Comparison of ENCODE assay signal across 8 cellular contexts in genomic region chr12:55715833-55716581, GRCh38. TPM values are rescaled to one million over a fixed set of nuclear protein-coding genes. Genes with fewer than 3 reads are reported as not detected.
A peak's percentile ranks its signal among the peaks of the same experiment; 100 is the strongest.
DNase-seq lines count a peak whose midpoint lies in the region; TF ChIP-seq lines count a peak whose summit lies in the region.

Gene BLOC1S1, plus strand, starts transcription at chr12:55716046. Its CDS starts 6 bp downstream, at chr12:55716052.

- H3K56ac ChIP-seq in H9 (ENCODE audit: insufficient read length, low read depth, low read length) = no peak within 1 kb of the TSS

- peak; percentile 96 for DNase-seq in H9
- peak; percentile 97 for DNase-seq in MG63
- DNase-seq in SHP77 (lab: John Stamatoyannopoulos, UW) = peak; percentile 90 to 93
- peak; percentile 87 for DNase-seq in activated effector memory CD4-positive, alpha-beta T cell treated with Interleukin-2 at 50 U/mL for 16 hours
- DNase-seq in fibroblast of pulmonary artery (ENCODE audit: low read depth) = peak; percentile 94

- peak within 1 kb of the TSS; percentile 90 to 91 for H3K4me3 Mint-ChIP-seq in H9
- H3K4me3 Mint-ChIP-seq in nephron = peak within 1 kb of the TSS; percentile 89 to 94 (median 92)
- H3K4me3 Mint-ChIP-seq in stimulated activated naive CD8-positive, alpha-beta T cell treated with anti-CD3 and anti-CD28 coated beads, Interleukin-15, Interleukin-2, amounts not matched to agents 100 ng/mL and 50 ng/mL, for 24 hours = peak within 1 kb of the TSS; percentile 90

- no peak within 1 kb of the TSS for H4K5ac ChIP-seq in H9 (ENCODE audit: insufficient read length, low read depth, low read length)

- H2BK5ac ChIP-seq in H9 (ENCODE audit: insufficient read length, low read length) = no peak within 1 kb of the TSS

- H3K4me3 ChIP-seq in MG63 (peak within 1 kb of the TSS; percentile 53), fibroblast of pulmonary artery (replicated peaks; ENCODE audit: low read depth, low read length) (peak within 1 kb of the TSS; percentile 73)

- H3K27ac ChIP-seq in H9 (ENCODE audit: insufficient read length, low read depth, low read length) = no peak within 1 kb of the TSS

- no peaks in the 10 kb centered on the region for H3K79me1 ChIP-seq in H9 (ENCODE audit: insufficient read depth, low read depth, low read length, poor library complexity, severe bottlenecking)

- H3K4ac ChIP-seq in H9 (ENCODE audit: low read depth, low read length) = no peak within 1 kb of the TSS

- no peak within 1 kb of the TSS for H4K91ac ChIP-seq in H9 (ENCODE audit: insufficient read length, low read depth, low read length)

- H2BK15ac ChIP-seq in H9 (ENCODE audit: low read depth, low read length) = no peak within 1 kb of the TSS

- H3K27ac Mint-ChIP-seq in H9 = peak within 1 kb of the TSS; percentile 70 to 96 (median 95); a peak in 6 of 7 replicates
- peak within 1 kb of the TSS; percentile 91 to 93 (median 92) for H3K27ac Mint-ChIP-seq in nephron
- H3K27ac Mint-ChIP-seq in stimulated activated naive CD8-positive, alpha-beta T cell treated with anti-CD3 and anti-CD28 coated beads, Interleukin-15, Interleukin-2, amounts not matched to agents 100 ng/mL and 50 ng/mL, for 24 hours = peak within 1 kb of the TSS; percentile 94

- H3K4me1 Mint-ChIP-seq in H9 (peaks cover 35 to 41% of the 10 kb centered on the region in 2 experiments), nephron (peaks cover 72% of the 10 kb centered on the region)
- peaks cover 36% of the 10 kb centered on the region for H3K4me1 Mint-ChIP-seq in stimulated activated naive CD8-positive, alpha-beta T cell treated with anti-CD3 and anti-CD28 coated beads, Interleukin-15, Interleukin-2, amounts not matched to agents 100 ng/mL and 50 ng/mL, for 24 hours (ENCODE audit: low read depth)

- H3K4me1 ChIP-seq in ES-I3 (ENCODE audit: insufficient read depth, low read length) (peaks cover 31% of the 10 kb centered on the region), H9 (ENCODE audit: insufficient read depth, low read length) (peaks cover 13% of the 10 kb centered on the region; the same call in 1 of the 2 replicates)

- peaks cover 9% of the 10 kb centered on the region for H3K23me2 ChIP-seq in H9 (ENCODE audit: insufficient read length, low read depth, low read length, poor library complexity, severe bottlenecking)

- H4K20me1 ChIP-seq in H9 (ENCODE audit: control insufficient read depth, insufficient read depth, insufficient read length) = no peaks in the 10 kb centered on the region

- no peak within 1 kb of the TSS for H2BK120ac ChIP-seq in H9 (ENCODE audit: low read depth, low read length, poor library complexity, severe bottlenecking)

- no peaks in the 10 kb centered on the region for H3K36me3 ChIP-seq in ES-I3 (ENCODE audit: insufficient read depth, low read length)
- H3K36me3 ChIP-seq in MG63 = no peaks in the 10 kb centered on the region

- H3K27me3 Mint-ChIP-seq in H9 (ENCODE audit: low read depth) (peaks cover 21% of the 10 kb centered on the region), nephron (ENCODE audit: low read depth) (peaks cover 5% of the 10 kb centered on the region)
- H3K27me3 Mint-ChIP-seq in stimulated activated naive CD8-positive, alpha-beta T cell treated with anti-CD3 and anti-CD28 coated beads, Interleukin-15, Interleukin-2, amounts not matched to agents 100 ng/mL and 50 ng/mL, for 24 hours = no peaks in the 10 kb centered on the region

- H3K18ac ChIP-seq in H9 (ENCODE audit: insufficient read length, low read depth, low read length) = no peak within 1 kb of the TSS

- peak within 1 kb of the TSS; percentile 71 for H3K4me2 ChIP-seq in H9 (ENCODE audit: insufficient read depth, insufficient read length, low read length)

- no peak within 1 kb of the TSS for H2AK5ac ChIP-seq in H9 (ENCODE audit: insufficient read length, low read length)

- H3K79me2 ChIP-seq in H9 (ENCODE audit: insufficient read depth, low read length) = no peaks in the 10 kb centered on the region

- peaks cover 0 to 3% of the 10 kb centered on the region in 2 experiments; a peak in 3 of 5 replicates for H3K9me3 Mint-ChIP-seq in H9
- no peaks in the 10 kb centered on the region for H3K9me3 Mint-ChIP-seq in nephron
- H3K9me3 Mint-ChIP-seq in stimulated activated naive CD8-positive, alpha-beta T cell treated with anti-CD3 and anti-CD28 coated beads, Interleukin-15, Interleukin-2, amounts not matched to agents 100 ng/mL and 50 ng/mL, for 24 hours = no peaks in the 10 kb centered on the region

- H3K9ac ChIP-seq in ES-I3 (ENCODE audit: low read depth, low read length) (peak within 1 kb of the TSS; percentile 86), H9 (ENCODE audit: extremely low read depth, insufficient read length, low read length) (peak within 1 kb of the TSS; percentile 61)

- TF ChIP-seq CTCF in H9 (conservative IDR thresholded peaks at IDR 0.05) (no peak), fibroblast of pulmonary artery (IDR thresholded peaks at IDR 0.05; ENCODE audit: low read length, missing control alignments) (no peak), nephron (IDR thresholded peaks at IDR 0.05; ENCODE audit: unreplicated experiment in 3 of 3) (no peak)

- H3K9me3 ChIP-seq in ES-I3 (ENCODE audit: control insufficient read depth, insufficient read depth, low read length) (no peaks in the 10 kb centered on the region), H9 (ENCODE audit: control insufficient read depth, low read depth, low read length) (no peaks in the 10 kb centered on the region), MG63 (no peaks in the 10 kb centered on the region)

- H3K23ac ChIP-seq in H9 (ENCODE audit: insufficient read length, low read depth, low read length) = no peak within 1 kb of the TSS

- H3K27me3 ChIP-seq in H9 (ENCODE audit: insufficient read depth, low read length) = no peaks in the 10 kb centered on the region; the same call in 1 of the 2 replicates
- H3K27me3 ChIP-seq in MG63 = no peaks in the 10 kb centered on the region

- no peak within 1 kb of the TSS for H3K14ac ChIP-seq in H9 (ENCODE audit: insufficient read depth, low read length)

- H2BK20ac ChIP-seq in H9 (ENCODE audit: low read depth, low read length, poor library complexity, severe bottlenecking) = no peak within 1 kb of the TSS

- H3T11ph ChIP-seq in H9 (ENCODE audit: low read length) = no peak within 1 kb of the TSS

- H3K36me3 Mint-ChIP-seq in H9 (ENCODE audit: insufficient read depth in 1 of 3, low read depth in 3 of 3) = peaks cover 0 to 8% (median 0%) of the 10 kb centered on the region in 3 experiments; a peak in 2 of 7 replicates
- H3K36me3 Mint-ChIP-seq in nephron (ENCODE audit: low read depth) = no peaks in the 10 kb centered on the region
- H3K36me3 Mint-ChIP-seq in stimulated activated naive CD8-positive, alpha-beta T cell treated with anti-CD3 and anti-CD28 coated beads, Interleukin-15, Interleukin-2, amounts not matched to agents 100 ng/mL and 50 ng/mL, for 24 hours (ENCODE audit: low read depth) = peaks cover 12% of the 10 kb centered on the region

- H4K8ac ChIP-seq in H9 (replicated peaks; ENCODE audit: insufficient read length, low read depth, low read length) = no peak within 1 kb of the TSS

- WGBS in H9 (ENCODE audit: extremely low coverage, insufficient read length, low lambda C conversion rate) = no CpG with 5 or more reads among the region's 42 CpGs

- H2AFZ ChIP-seq in H9 (ENCODE audit: low read length) = no peak within 1 kb of the TSS

- no peak within 1 kb of the TSS for H2BK12ac ChIP-seq in H9 (ENCODE audit: insufficient read length, low read depth, low read length)

RNA-seq across cellular contexts. Expression of gene BLOC1S1, which starts in this region (rescaled TPM):
- 104 and 108 TPM in 2 replicates for total RNA-seq in H9 (2021)
- 75.7 and 97.6 TPM in 2 replicates for total RNA-seq in MG63 (2014; rRNA removed; shearing (Covaris generic); ENCODE audit: low replicate concordance)
